In the genomic region with DNA sequence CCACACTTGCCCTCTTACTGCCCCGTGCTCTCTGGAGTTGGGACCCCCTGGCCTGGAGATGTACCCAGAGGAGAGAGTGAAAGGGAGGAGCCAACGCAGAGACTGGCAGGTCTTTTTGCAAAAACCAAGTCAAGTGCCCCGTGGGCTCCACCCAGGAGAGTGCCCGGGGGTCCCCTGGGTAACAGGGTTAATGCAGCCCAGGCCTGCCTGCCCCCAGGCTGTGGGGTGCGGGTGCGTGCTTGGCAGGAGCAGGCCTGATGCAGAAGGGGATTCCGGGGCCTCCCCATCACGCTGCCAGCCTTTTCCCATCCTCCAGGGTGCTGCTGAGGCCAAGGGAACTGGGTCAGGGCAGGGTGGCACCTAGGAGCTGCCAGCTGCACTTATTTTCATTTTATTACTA, we compare ENCODE assay signal across 15 cellular contexts.
"Had no signal": no experiment of that assay in that cellular context is flagged by ENCODE, and none has a peak within 500 bp of the region (broad histone marks: within the 10 kb centered on the region; RNA-seq: fewer than 3 reads in every experiment).

No MANE protein-coding gene starts in this region.

- DNase-seq: central memory CD4-positive, alpha-beta T cell; effector memory CD8-positive, alpha-beta T cell; heart left ventricle; hippocampal formation; left colon; left ventricle myocardium superior; mesenchymal stem cell; naive B cell; ovary; stimulated activated CD4-positive, alpha-beta T cell treated with anti-CD3 and anti-CD28 coated beads, Interleukin-2, amount 100 ng/mL, for 48 hours; stimulated activated naive CD4-positive, alpha-beta T cell treated with Interleukin-2 at 50 U/mL for 16 hours; testis had no signal

- H3K36me3 ChIP-seq: heart left ventricle, ovary, tibial nerve had no signal

- H3K4me1 Mint-ChIP-seq: naive B cell had no signal

- H3K4me3 ChIP-seq: heart left ventricle, lung, ovary, smooth muscle cell, tibial nerve had no signal

- H3K4me2 ChIP-seq: smooth muscle cell had no signal

- H3K27ac Mint-ChIP-seq: effector memory CD8-positive, alpha-beta T cell; naive B cell had no signal

- ATAC-seq: effector memory CD8-positive, alpha-beta T cell; heart left ventricle; left colon; left ventricle myocardium superior had no signal

- H3K9me3 ChIP-seq: heart left ventricle, ovary, testis, tibial nerve had no signal

- H3K27ac ChIP-seq: heart left ventricle, ovary, testis, tibial nerve had no signal

- H3K4me3 Mint-ChIP-seq: effector memory CD8-positive, alpha-beta T cell had no signal

- H3K9me3 Mint-ChIP-seq: effector memory CD8-positive, alpha-beta T cell had no signal

- H3K27me3 ChIP-seq: ovary, testis had no signal
